26 cellular contexts compared by ENCODE assay signal in the genomic region with DNA sequence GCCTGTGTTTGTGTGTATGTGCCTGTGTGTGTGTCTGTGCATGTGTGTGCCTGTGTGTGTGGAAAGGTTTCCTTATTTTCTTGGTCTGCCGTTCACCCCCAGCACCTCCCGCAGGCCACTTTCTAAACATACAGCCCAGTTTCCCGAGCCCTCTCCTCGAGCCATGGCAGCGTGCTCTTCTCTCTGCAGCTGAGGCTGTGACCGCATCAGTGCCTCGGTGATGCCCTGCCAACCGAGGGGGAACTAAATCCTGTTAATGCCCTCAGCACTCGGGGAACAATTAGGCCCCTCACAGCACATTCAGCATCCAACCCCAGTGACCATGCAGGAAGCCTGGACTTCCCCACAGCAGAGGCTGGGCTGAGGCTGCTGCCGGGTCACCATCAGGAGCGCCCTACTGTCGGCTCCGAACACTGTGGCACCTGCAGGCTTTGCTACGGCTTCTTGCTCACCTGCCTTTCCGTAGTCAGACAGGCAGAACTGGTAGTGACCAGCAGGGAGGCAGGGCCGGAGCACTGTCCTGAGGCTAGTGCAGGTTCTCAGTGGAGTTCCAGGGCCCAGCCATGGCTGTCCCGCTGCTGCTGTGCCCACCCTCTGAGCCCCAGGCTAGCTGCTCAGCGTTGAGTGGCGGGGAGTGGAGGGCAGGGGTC. TPM values are rescaled to one million over a fixed set of nuclear protein-coding genes. Genes with fewer than 3 reads are reported as not detected.
DNase-seq lines count a peak whose midpoint lies in the region; ATAC-seq and TF ChIP-seq lines count a peak whose summit lies in the region.
"Had no signal": no experiment of that assay in that cellular context is flagged by ENCODE, and none has a peak within 500 bp of the region (broad histone marks: within the 10 kb centered on the region; RNA-seq: fewer than 3 reads in every experiment).

No MANE protein-coding gene starts in this region.

- peaks cover 33% of the 10 kb centered on the region for H3K79me2 ChIP-seq in GM23338 (replicated peaks; ENCODE audit: insufficient read depth)

- peaks cover 2% of the 10 kb centered on the region for H3K27me3 Mint-ChIP-seq in GM23338 (ENCODE audit: insufficient read depth, low read depth, poor library complexity)
- H3K27me3 Mint-ChIP-seq in chondrocyte (ENCODE audit: low read depth): no peaks in the 10 kb centered on the region
- no peaks in the 10 kb centered on the region for H3K27me3 Mint-ChIP-seq in neural crest cell (ENCODE audit: low read depth)
- H3K27me3 Mint-ChIP-seq: activated T-helper 17 cell treated with anti-CD3 and anti-CD28 coated beads, Interleukin-2, amount 50 U/mL, for 72 hours had no signal

- no peaks in the 10 kb centered on the region for H3K9me3 ChIP-seq in BLaER1
- H3K9me3 ChIP-seq: Caco-2 had no signal

- no peak overlapping the region for H3K4me3 Mint-ChIP-seq in GM23338
- H3K4me3 Mint-ChIP-seq in chondrocyte (ENCODE audit: unreplicated experiment): no peak overlapping the region
- H3K4me3 Mint-ChIP-seq in neural crest cell: no peak overlapping the region
- H3K4me3 Mint-ChIP-seq: activated T-helper 17 cell treated with anti-CD3 and anti-CD28 coated beads, Interleukin-2, amount 50 U/mL, for 72 hours; HFFc6; mesothelial cell of epicardium; natural killer cell had no signal

- H3K9me3 Mint-ChIP-seq in GM23338 (no peaks in the 10 kb centered on the region), chondrocyte (ENCODE audit: low read depth) (no peaks in the 10 kb centered on the region), neural crest cell (no peaks in the 10 kb centered on the region)
- H3K9me3 Mint-ChIP-seq: activated naive CD4-positive, alpha-beta T cell treated with anti-CD3 and anti-CD28 coated beads, Interleukin-2, amount 50 U/mL, for 72 hours; activated T-helper 17 cell treated with anti-CD3 and anti-CD28 coated beads, Interleukin-2, amount 50 U/mL, for 72 hours; HFFc6; mesothelial cell of epicardium; natural killer cell had no signal

- H3K36me3 Mint-ChIP-seq in GM23338 (ENCODE audit: low read depth) (peaks cover 8% of the 10 kb centered on the region; the same call in 2 of the 3 replicates), chondrocyte (ENCODE audit: low read depth) (no peaks in the 10 kb centered on the region), neural crest cell (ENCODE audit: low read depth) (no peaks in the 10 kb centered on the region)
- H3K36me3 Mint-ChIP-seq: activated naive CD4-positive, alpha-beta T cell treated with anti-CD3 and anti-CD28 coated beads, Interleukin-2, amount 50 U/mL, for 72 hours; natural killer cell had no signal

- H3K36me3 ChIP-seq in BLaER1 (no peaks in the 10 kb centered on the region; the same call in 1 of the 2 replicates), GM23338 (ENCODE audit: insufficient read depth) (no peaks in the 10 kb centered on the region)

- TF ChIP-seq CTCF in GM23338 (conservative IDR thresholded peaks at IDR 0.05; ENCODE audit: low read depth in 2 of 2) (0 out of 4 replicates have a peak, but pooled peaks of 1 of the 2 experiments have one; percentile 2), chondrocyte (IDR thresholded peaks at IDR 0.05) (no peak), neural crest cell (conservative IDR thresholded peaks at IDR 0.05) (no peak)

- no peak for DNase-seq in GM23338 (ENCODE audit: low spot score)
- DNase-seq in chondrocyte (ENCODE audit: low spot score): peak; percentile 66
- DNase-seq in neural crest cell (ENCODE audit: low read depth, low spot score): no peak
- DNase-seq in SKM-1 treated with dmso at 0.1 percent for 144 hours (lab: John Stamatoyannopoulos, UW; ENCODE audit: unreplicated experiment): no peak
- DNase-seq in stimulated activated CD4-positive, alpha-beta T cell treated with anti-CD3 and anti-CD28 coated beads, Interleukin-2, amount 100 ng/mL, for 48 hours: no peak
- no peak for DNase-seq in globus pallidus (ENCODE audit: low spot score)
- DNase-seq: ACHN; activated CD4-positive, alpha-beta T cell treated with anti-CD3 and anti-CD28 coated beads, Interleukin-2, amount 50 U/mL, for 48 hours; activated CD8-positive, alpha-beta memory T cell treated with anti-CD3 and anti-CD28 coated beads, Interleukin-2, amount 50 U/mL, for 4 hours; Caco-2; central memory CD4-positive, alpha-beta T cell; DND-41; dorsolateral prefrontal cortex; HFFc6; natural killer cell; NCI-H1105 treated with DMSO at 0.1 percent for 48 hours; NCI-H2029 treated with DMSO at 0.1 percent for 48 hours; NCI-H226; NCI-H774; RPMI8226 had no signal

- no peaks in the 10 kb centered on the region for H3K9me2 ChIP-seq in GM23338 (ENCODE audit: insufficient read depth)

- H3K4me1 Mint-ChIP-seq in GM23338 (peaks cover 21% of the 10 kb centered on the region), chondrocyte (ENCODE audit: low read depth) (no peaks in the 10 kb centered on the region), neural crest cell (peaks cover 35% of the 10 kb centered on the region)

- ATAC-seq in GM23338: peak; percentile 54
- no peak for ATAC-seq in GM21529 (IDR thresholded peaks at IDR 0.05; ENCODE audit: unreplicated experiment)
- ATAC-seq: activated T-helper 17 cell treated with anti-CD3 and anti-CD28 coated beads, Interleukin-2, amount 50 U/mL, for 72 hours; SK-N-SH treated with all-trans-retinoic acid at 6 μM for 48 hours had no signal

- H3K27me3 ChIP-seq in BLaER1 (peaks cover 5% of the 10 kb centered on the region), GM23338 (ENCODE audit: insufficient read depth) (no peaks in the 10 kb centered on the region)
- H3K27me3 ChIP-seq: dorsolateral prefrontal cortex had no signal

- H3K4me1 ChIP-seq in BLaER1: peaks cover 47% of the 10 kb centered on the region
- H3K4me1 ChIP-seq in GM23338 (ENCODE audit: insufficient read depth): no peaks in the 10 kb centered on the region
- H3K4me1 ChIP-seq: Caco-2 had no signal

- H3K27ac ChIP-seq in BLaER1 (no peak overlapping the region), GM23338 (ENCODE audit: low read depth) (no peak overlapping the region)

- H3K4me2 ChIP-seq in BLaER1 (peak overlapping the region; percentile 42), GM23338 (no peak overlapping the region)

- no peak overlapping the region for H3K9ac ChIP-seq in BLaER1

- H3K4me3 ChIP-seq in BLaER1 (no peak overlapping the region), GM23338 (no peak overlapping the region)
- H3K4me3 ChIP-seq: dorsolateral prefrontal cortex had no signal

- no peak overlapping the region for H2AFZ ChIP-seq in GM23338

- H3K27ac Mint-ChIP-seq in GM23338 (peak overlapping the region; percentile 70), chondrocyte (ENCODE audit: unreplicated experiment) (no peak overlapping the region), neural crest cell (ENCODE audit: unreplicated experiment) (peak overlapping the region; percentile 30)
- H3K27ac Mint-ChIP-seq: activated naive CD4-positive, alpha-beta T cell treated with anti-CD3 and anti-CD28 coated beads, Interleukin-2, amount 50 U/mL, for 72 hours; activated T-helper 17 cell treated with anti-CD3 and anti-CD28 coated beads, Interleukin-2, amount 50 U/mL, for 72 hours; HFFc6; mesothelial cell of epicardium; natural killer cell had no signal

- no peaks in the 10 kb centered on the region for H3F3A ChIP-seq in GM23338 (replicated peaks; ENCODE audit: low read depth)

- H4K20me1 ChIP-seq in BLaER1: peaks cover 100% of the 10 kb centered on the region
- H4K20me1 ChIP-seq in GM23338 (replicated peaks; ENCODE audit: insufficient read depth): peaks cover 4% of the 10 kb centered on the region

TF ChIP-seq in GM23338, 12 proteins besides CTCF, POLR2A, EP300 and RAD21 (continues in another document):
- no peak for TF ChIP-seq NANOG (IDR thresholded peaks at IDR 0.05; ENCODE audit: borderline replicate concordance)
- no peak for TF ChIP-seq CREB1 (CRISPR knock-in tag; IDR thresholded peaks at IDR 0.05; ENCODE audit: low read depth)

RNA-seq across cellular contexts. Expression of a gene that starts 8.1 kb away (rescaled TPM):
- 11.1 and 14.3 TPM in 2 replicates for total RNA-seq in GM23338 (2014; rRNA removed; shearing (Covaris generic))
- polyA plus RNA-seq in GM23338 (2016; fragmentation: Nextera tagmentation; extraction: Ambion mirVana): 4.5 and 4.9 TPM in 2 replicates
- total RNA-seq in chondrocyte (12.2 to 13.4 TPM (median 13.1 TPM) in 3 replicates), neural crest cell (11.8 and 12.4 TPM in 2 replicates)
